8 cellular contexts compared by ENCODE assay signal in the genomic region with DNA sequence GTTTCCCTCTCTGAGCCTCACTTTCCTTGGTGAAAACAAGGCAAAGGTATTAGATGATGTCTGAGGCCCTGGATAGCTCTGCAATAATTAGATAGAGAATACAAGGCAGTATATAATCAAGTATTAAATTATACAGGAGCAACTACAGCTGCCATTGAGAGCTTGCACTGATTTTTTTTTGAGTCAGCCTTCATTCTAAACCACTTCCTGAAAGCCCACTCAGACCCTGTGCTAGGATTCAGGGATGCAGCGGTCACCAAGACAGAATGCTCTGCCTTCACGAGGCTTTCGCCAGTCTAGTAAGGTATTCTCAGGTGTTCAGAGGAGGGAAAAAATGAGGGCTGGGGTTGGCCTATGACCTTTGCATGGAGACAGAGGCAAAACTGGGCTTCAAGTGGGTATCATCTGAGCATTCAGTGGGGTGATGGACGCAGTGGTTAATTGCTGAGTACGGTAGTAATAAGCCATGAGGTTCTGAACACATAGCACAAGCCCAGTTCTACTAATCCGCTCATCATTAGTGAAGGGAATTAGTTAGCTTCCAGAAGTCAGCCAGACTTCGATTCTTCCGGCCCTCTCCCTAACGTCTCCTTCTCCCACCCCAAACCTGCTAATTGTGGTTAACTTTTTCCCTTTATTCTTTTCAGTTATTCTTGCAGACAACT. TPM values are rescaled to one million over a fixed set of nuclear protein-coding genes. Genes with fewer than 3 reads are reported as not detected.
DNase-seq lines count a peak whose midpoint lies in the region; ATAC-seq, FAIRE-seq and TF ChIP-seq lines count a peak whose summit lies in the region.

No MANE protein-coding gene starts in this region.

- H3K4me2 ChIP-seq in mesendoderm (ENCODE audit: low read length), result no peak overlapping the region

- H3K9me3 Mint-ChIP-seq in activated naive CD4-positive, alpha-beta T cell treated with anti-CD3 and anti-CD28 coated beads, Interleukin-2, amount 50 U/mL, for 24 hours, result no peaks in the 10 kb centered on the region
- no peaks in the 10 kb centered on the region for H3K9me3 Mint-ChIP-seq in activated naive CD8-positive, alpha-beta T cell treated with anti-CD3 and anti-CD28 coated beads, Interleukin-2, amount 10 ng/mL, durations not matched to agents 7 days and 5 days

- POLR2A ChIA-PET in activated naive CD8-positive, alpha-beta T cell treated with anti-CD3 and anti-CD28 coated beads, Interleukin-2, amount 10 ng/mL, durations not matched to agents 7 days and 5 days (lab: Charles Lee), result interaction anchor here (1.3 to 2.0 kb wide), 2 partner anchors 14 to 16 kb away, joined by 5 to 7 read pairs; no protein-coding TSS in a partner anchor

- H3K18ac ChIP-seq in mesendoderm (ENCODE audit: low read length), result no peak overlapping the region

- H2BK120ac ChIP-seq in mesendoderm (ENCODE audit: low read depth, low read length), result no peak overlapping the region

- H3K4me3 ChIP-seq in mesendoderm (ENCODE audit: low read length) (no peak overlapping the region), transverse colon (peak overlapping the region in 1 of 4 donors; percentile 8)

- H3K23ac ChIP-seq in mesendoderm (ENCODE audit: low read length), result peak overlapping the region; percentile 7

- H3K56ac ChIP-seq in mesendoderm (ENCODE audit: low read length), result no peak overlapping the region

- WGBS in mesendoderm (ENCODE audit: extremely low coverage, insufficient coverage, low lambda C conversion rate), result no CpG with 5 or more reads among the region's 9 CpGs
- WGBS in transverse colon (ENCODE audit: low coverage in 1 of 2), 2 donors, result 86 to 88% methylated on average over 6 to 9 of the region's 9 CpGs

- H3K9me3 ChIP-seq in transverse colon, result no peaks in the 10 kb centered on the region

- H3K27ac ChIP-seq in mesendoderm (ENCODE audit: low read depth, low read length) (no peak overlapping the region), transverse colon (peak overlapping the region; percentile 92 to 96 (median 94))

- FAIRE-seq in H54 (lab: Jason Lieb, UNC), result no peak

- no peaks in the 10 kb centered on the region for H3K36me3 ChIP-seq in mesendoderm (ENCODE audit: control insufficient read depth, insufficient read depth, low read length)
- no peaks in the 10 kb centered on the region for H3K36me3 ChIP-seq in transverse colon

- H2AK5ac ChIP-seq in mesendoderm (ENCODE audit: low read length), result no peak overlapping the region

- H3K4me1 Mint-ChIP-seq in activated naive CD4-positive, alpha-beta T cell treated with anti-CD3 and anti-CD28 coated beads, Interleukin-2, amount 50 U/mL, for 24 hours, result peaks cover 78% of the 10 kb centered on the region
- H3K4me1 Mint-ChIP-seq in activated naive CD8-positive, alpha-beta T cell treated with anti-CD3 and anti-CD28 coated beads, Interleukin-2, amount 10 ng/mL, durations not matched to agents 7 days and 5 days, result peaks cover 49% of the 10 kb centered on the region

- no peak for TF ChIP-seq CTCF in transverse colon (IDR thresholded peaks at IDR 0.05)

- H3K79me1 ChIP-seq in mesendoderm (ENCODE audit: low read length), result peaks cover 17% of the 10 kb centered on the region

- no peak overlapping the region for H4K8ac ChIP-seq in mesendoderm (ENCODE audit: low read depth, low read length)

- H3K4me3 Mint-ChIP-seq in activated naive CD4-positive, alpha-beta T cell treated with anti-CD3 and anti-CD28 coated beads, Interleukin-2, amount 50 U/mL, for 24 hours, result peak overlapping the region; percentile 65
- peak overlapping the region; percentile 93 for H3K4me3 Mint-ChIP-seq in activated naive CD8-positive, alpha-beta T cell treated with anti-CD3 and anti-CD28 coated beads, Interleukin-2, amount 10 ng/mL, durations not matched to agents 7 days and 5 days

- H3K79me2 ChIP-seq in mesendoderm (ENCODE audit: control insufficient read depth, insufficient read depth, low read length), result peaks cover 60% of the 10 kb centered on the region

- no peak overlapping the region for H2BK15ac ChIP-seq in mesendoderm (replicated peaks; ENCODE audit: low read depth)

- H3K27me3 ChIP-seq in mesendoderm (ENCODE audit: insufficient read depth, low read length, poor library complexity) (no peaks in the 10 kb centered on the region), transverse colon (no peaks in the 10 kb centered on the region)

- H2BK5ac ChIP-seq in mesendoderm (ENCODE audit: low read length), result no peak overlapping the region

- no peak overlapping the region for H4K5ac ChIP-seq in mesendoderm (ENCODE audit: low read length)

- ATAC-seq in activated naive CD8-positive, alpha-beta T cell treated with anti-CD3 and anti-CD28 coated beads, Interleukin-2, amount 10 ng/mL, durations not matched to agents 7 days and 5 days (ENCODE audit: low read depth), result no peak

- intact Hi-C loops in transverse colon (cut with DNase I; ENCODE audit: low total_unique reads), result loop anchor here (10.0 kb wide), 1 partner anchor 55 kb away; no protein-coding TSS in a partner anchor

- H3K36me3 Mint-ChIP-seq in activated naive CD4-positive, alpha-beta T cell treated with anti-CD3 and anti-CD28 coated beads, Interleukin-2, amount 50 U/mL, for 24 hours, result peaks cover 4% of the 10 kb centered on the region
- peaks cover 23% of the 10 kb centered on the region for H3K36me3 Mint-ChIP-seq in activated naive CD8-positive, alpha-beta T cell treated with anti-CD3 and anti-CD28 coated beads, Interleukin-2, amount 10 ng/mL, durations not matched to agents 7 days and 5 days

- in situ Hi-C loops in transverse colon (cut with MboI; ENCODE audit: low pct_ligation_motif_present in 1 of 4, low pct_unique_long_range_greater_than_20kb in 1 of 4, low sequenced_read_pairs in 3 of 4), result no loop called here

- no peak overlapping the region for H3K9ac ChIP-seq in mesendoderm (ENCODE audit: low read length)

- H3K27me3 Mint-ChIP-seq in activated naive CD4-positive, alpha-beta T cell treated with anti-CD3 and anti-CD28 coated beads, Interleukin-2, amount 50 U/mL, for 24 hours, result no peaks in the 10 kb centered on the region
- H3K27me3 Mint-ChIP-seq in activated naive CD8-positive, alpha-beta T cell treated with anti-CD3 and anti-CD28 coated beads, Interleukin-2, amount 10 ng/mL, durations not matched to agents 7 days and 5 days, result no peaks in the 10 kb centered on the region

- no peak overlapping the region for H3K4ac ChIP-seq in mesendoderm (ENCODE audit: low read depth, low read length)

- no peak for DNase-seq in activated naive CD4-positive, alpha-beta T cell treated with anti-CD3 and anti-CD28 coated beads, Interleukin-2, amount 50 U/mL, for 16 hours
- no peak for DNase-seq in activated naive CD8-positive, alpha-beta T cell treated with anti-CD3 and anti-CD28 coated beads, Interleukin-2, amount 10 ng/mL, durations not matched to agents 7 days and 5 days
- DNase-seq in mesendoderm, result no peak
- no peak for DNase-seq in transverse colon
- DNase-seq in H54 (ENCODE audit: insufficient read length, low spot score), result no peak
- DNase-seq in occipital lobe (lab: John Stamatoyannopoulos, UW), result no peak
- DNase-seq in T-helper 9 cell, result no peak

- H3K27ac Mint-ChIP-seq in activated naive CD4-positive, alpha-beta T cell treated with anti-CD3 and anti-CD28 coated beads, Interleukin-2, amount 50 U/mL, for 24 hours, result peak overlapping the region; percentile 89
- peak overlapping the region; percentile 75 for H3K27ac Mint-ChIP-seq in activated naive CD8-positive, alpha-beta T cell treated with anti-CD3 and anti-CD28 coated beads, Interleukin-2, amount 10 ng/mL, durations not matched to agents 7 days and 5 days

- H3K4me1 ChIP-seq in mesendoderm (ENCODE audit: control insufficient read depth, low read depth, low read length) (peaks cover 17% of the 10 kb centered on the region), transverse colon (peaks cover 17 to 71% (median 56%) of the 10 kb centered on the region in 4 donors)

- no peak for TF ChIP-seq POLR2A in transverse colon (IDR thresholded peaks at IDR 0.05)
- TF ChIP-seq POLR2A in H54 (IDR thresholded peaks at IDR 0.05; ENCODE audit: low read depth, low read length), result no peak

- no peak for TF ChIP-seq EP300 in transverse colon (IDR thresholded peaks at IDR 0.05; ENCODE audit: low read depth)

RNA-seq across cellular contexts. Expression of gene VGLL4, which starts 3.6 kb away (rescaled TPM):
- 10 to 100 TPM; 33.5 to 37.8 TPM for total RNA-seq in activated naive CD8-positive, alpha-beta T cell treated with anti-CD3 and anti-CD28 coated beads, Interleukin-2, amount 10 ng/mL, durations not matched to agents 7 days and 5 days
- polyA plus RNA-seq in mesendoderm (2013, experiment 1 of 2), result 34.6 TPM
- 34.3 TPM for polyA plus RNA-seq in mesendoderm (2013, experiment 2 of 2)
- 100 to 1,000 TPM in 1 of 4 donors, 10 to 100 TPM in 3; 67.3 to 175 (median 95.0) TPM for total RNA-seq in transverse colon
- 86.1 TPM for total RNA-seq in occipital lobe
